ENCODE assay signal across 10 cellular contexts in the genomic region with DNA sequence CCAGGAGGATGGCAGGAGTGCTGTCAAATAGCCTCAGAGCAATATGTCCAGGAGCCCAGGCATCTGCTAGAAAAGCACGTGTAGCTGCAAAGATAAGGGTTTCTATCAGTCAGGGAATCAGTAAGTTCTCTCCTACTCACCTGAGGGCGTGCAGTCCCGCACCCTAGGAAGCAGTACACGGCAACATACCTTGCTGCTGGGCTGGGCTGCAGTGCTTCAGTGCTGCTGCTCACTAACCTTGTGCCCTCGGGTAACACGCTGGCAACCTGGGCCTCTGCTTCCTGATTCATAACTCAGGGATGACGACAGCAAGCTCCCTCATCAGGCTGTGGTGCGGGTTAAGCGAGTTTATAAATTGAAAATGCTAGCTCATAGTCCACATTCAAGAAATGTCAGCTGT. TPM values are rescaled to one million over a fixed set of nuclear protein-coding genes. Genes with fewer than 3 reads are reported as not detected.
DNase-seq lines count a peak whose midpoint lies in the region; ATAC-seq and TF ChIP-seq lines count a peak whose summit lies in the region.
"Had no signal": no experiment of that assay in that cellular context is flagged by ENCODE, and none has a peak within 500 bp of the region (broad histone marks: within the 10 kb centered on the region; RNA-seq: fewer than 3 reads in every experiment).

No MANE protein-coding gene starts in this region.

- CTCF ChIA-PET in activated CD8-positive, alpha-beta T cell treated with anti-CD3 and anti-CD28 coated beads for 36 hours (lab: Charles Lee): interaction anchor here (1.1 to 1.6 kb wide), 4 partner anchors 68 to 329 kb away, joined by 3 to 5 read pairs (median 3); no protein-coding TSS in a partner anchor
- CTCF ChIA-PET in activated CD8-positive, alpha-beta T cell treated with anti-CD3 and anti-CD28 coated beads, Interleukin-2, amount 10 ng/mL, durations not matched to agents 7 days and 5 days (lab: Charles Lee): interaction anchor here (0.9 kb wide), 1 partner anchor 187 kb away, joined by 3 read pairs; no protein-coding TSS in a partner anchor

- ATAC-seq in activated CD8-positive, alpha-beta T cell treated with anti-CD3 and anti-CD28 coated beads for 36 hours: no peak
- no peak for ATAC-seq in activated CD8-positive, alpha-beta T cell treated with anti-CD3 and anti-CD28 coated beads, Interleukin-2, amount 10 ng/mL, durations not matched to agents 7 days and 5 days
- ATAC-seq in activated T-helper 17 cell treated with anti-CD3 and anti-CD28 coated beads, Interleukin-2, amount 50 U/mL, for 72 hours (replicated peaks): peak; percentile 14
- ATAC-seq in HG03565 (IDR thresholded peaks at IDR 0.05; ENCODE audit: unreplicated experiment): no peak

- H3K4me3 Mint-ChIP-seq in activated CD8-positive, alpha-beta T cell treated with anti-CD3 and anti-CD28 coated beads for 36 hours: no peak overlapping the region
- H3K4me3 Mint-ChIP-seq in activated CD8-positive, alpha-beta T cell treated with anti-CD3 and anti-CD28 coated beads, Interleukin-2, amount 10 ng/mL, durations not matched to agents 7 days and 5 days: no peak overlapping the region
- H3K4me3 Mint-ChIP-seq in activated T-helper 17 cell treated with anti-CD3 and anti-CD28 coated beads, Interleukin-2, amount 50 U/mL, for 72 hours: no peak overlapping the region
- H3K4me3 Mint-ChIP-seq in type B pancreatic cell: peak overlapping the region; percentile 62
- H3K4me3 Mint-ChIP-seq: B cell, brain had no signal

- intact Hi-C loops in activated CD8-positive, alpha-beta T cell treated with anti-CD3 and anti-CD28 coated beads for 36 hours (cut with micrococcal nuclease): no loop called here

- DNase-seq in activated CD8-positive, alpha-beta T cell treated with anti-CD3 and anti-CD28 coated beads for 36 hours: peak; percentile 8
- no peak for DNase-seq in activated CD8-positive, alpha-beta T cell treated with anti-CD3 and anti-CD28 coated beads, Interleukin-2, amount 10 ng/mL, durations not matched to agents 7 days and 5 days
- peak; percentile 53 for DNase-seq in iris pigment epithelial cell (ENCODE audit: low read depth)
- peak; percentile 74 for DNase-seq in type B pancreatic cell (ENCODE audit: extremely low spot score, unreplicated experiment)
- no peak for DNase-seq in NCI-H1436 (lab: John Stamatoyannopoulos, UW)
- no peak for DNase-seq in iPS-NIHi11 (ENCODE audit: low spot score)

- no peaks in the 10 kb centered on the region for H3K36me3 Mint-ChIP-seq in activated CD8-positive, alpha-beta T cell treated with anti-CD3 and anti-CD28 coated beads for 36 hours (ENCODE audit: low read depth)
- H3K36me3 Mint-ChIP-seq in activated CD8-positive, alpha-beta T cell treated with anti-CD3 and anti-CD28 coated beads, Interleukin-2, amount 10 ng/mL, durations not matched to agents 7 days and 5 days (ENCODE audit: low read depth): no peaks in the 10 kb centered on the region
- no peaks in the 10 kb centered on the region for H3K36me3 Mint-ChIP-seq in activated T-helper 17 cell treated with anti-CD3 and anti-CD28 coated beads, Interleukin-2, amount 50 U/mL, for 72 hours (ENCODE audit: low read depth)
- no peaks in the 10 kb centered on the region for H3K36me3 Mint-ChIP-seq in type B pancreatic cell
- H3K36me3 Mint-ChIP-seq: brain had no signal

- no peaks in the 10 kb centered on the region for H3K4me1 Mint-ChIP-seq in activated CD8-positive, alpha-beta T cell treated with anti-CD3 and anti-CD28 coated beads for 36 hours (ENCODE audit: low read depth)
- H3K4me1 Mint-ChIP-seq in activated CD8-positive, alpha-beta T cell treated with anti-CD3 and anti-CD28 coated beads, Interleukin-2, amount 10 ng/mL, durations not matched to agents 7 days and 5 days (ENCODE audit: low read depth): no peaks in the 10 kb centered on the region
- H3K4me1 Mint-ChIP-seq in activated T-helper 17 cell treated with anti-CD3 and anti-CD28 coated beads, Interleukin-2, amount 50 U/mL, for 72 hours: no peaks in the 10 kb centered on the region
- H3K4me1 Mint-ChIP-seq in type B pancreatic cell (ENCODE audit: unreplicated experiment): peaks cover 19% of the 10 kb centered on the region
- H3K4me1 Mint-ChIP-seq: B cell had no signal

- peaks cover 27% of the 10 kb centered on the region for H3K27me3 Mint-ChIP-seq in activated CD8-positive, alpha-beta T cell treated with anti-CD3 and anti-CD28 coated beads for 36 hours
- peaks cover 17% of the 10 kb centered on the region for H3K27me3 Mint-ChIP-seq in activated CD8-positive, alpha-beta T cell treated with anti-CD3 and anti-CD28 coated beads, Interleukin-2, amount 10 ng/mL, durations not matched to agents 7 days and 5 days (ENCODE audit: low read depth)
- peaks cover 35% of the 10 kb centered on the region for H3K27me3 Mint-ChIP-seq in activated T-helper 17 cell treated with anti-CD3 and anti-CD28 coated beads, Interleukin-2, amount 50 U/mL, for 72 hours
- peaks cover 8% of the 10 kb centered on the region for H3K27me3 Mint-ChIP-seq in type B pancreatic cell
- H3K27me3 Mint-ChIP-seq: brain had no signal

- no peaks in the 10 kb centered on the region for H3K9me3 Mint-ChIP-seq in activated CD8-positive, alpha-beta T cell treated with anti-CD3 and anti-CD28 coated beads for 36 hours
- no peaks in the 10 kb centered on the region for H3K9me3 Mint-ChIP-seq in activated CD8-positive, alpha-beta T cell treated with anti-CD3 and anti-CD28 coated beads, Interleukin-2, amount 10 ng/mL, durations not matched to agents 7 days and 5 days (ENCODE audit: insufficient read depth)
- no peaks in the 10 kb centered on the region for H3K9me3 Mint-ChIP-seq in activated T-helper 17 cell treated with anti-CD3 and anti-CD28 coated beads, Interleukin-2, amount 50 U/mL, for 72 hours
- H3K9me3 Mint-ChIP-seq in type B pancreatic cell: no peaks in the 10 kb centered on the region
- H3K9me3 Mint-ChIP-seq: brain had no signal

- TF ChIP-seq CTCF in activated CD8-positive, alpha-beta T cell treated with anti-CD3 and anti-CD28 coated beads for 36 hours (IDR thresholded peaks at IDR 0.05): no peak
- no peak for TF ChIP-seq CTCF in type B pancreatic cell (conservative IDR thresholded peaks at IDR 0.05)

- no peak overlapping the region for H3K27ac Mint-ChIP-seq in activated CD8-positive, alpha-beta T cell treated with anti-CD3 and anti-CD28 coated beads for 36 hours
- no peak overlapping the region for H3K27ac Mint-ChIP-seq in activated CD8-positive, alpha-beta T cell treated with anti-CD3 and anti-CD28 coated beads, Interleukin-2, amount 10 ng/mL, durations not matched to agents 7 days and 5 days
- no peak overlapping the region for H3K27ac Mint-ChIP-seq in activated T-helper 17 cell treated with anti-CD3 and anti-CD28 coated beads, Interleukin-2, amount 50 U/mL, for 72 hours
- peak overlapping the region; percentile 97 for H3K27ac Mint-ChIP-seq in type B pancreatic cell
- H3K27ac Mint-ChIP-seq: B cell, brain had no signal

- POLR2A ChIA-PET in activated CD8-positive, alpha-beta T cell treated with anti-CD3 and anti-CD28 coated beads for 36 hours (lab: Charles Lee): interaction anchor here (1.0 kb wide), 1 partner anchor 22 kb away, joined by 3 read pairs; no protein-coding TSS in a partner anchor
- POLR2A ChIA-PET in activated CD8-positive, alpha-beta T cell treated with anti-CD3 and anti-CD28 coated beads, Interleukin-2, amount 10 ng/mL, durations not matched to agents 7 days and 5 days (lab: Charles Lee): no interaction called here

RNA-seq across cellular contexts. Expression of gene CCNY, which starts 29.5 kb away (rescaled TPM):
- 10 to 100 TPM; 42.2 to 48.8 TPM for total RNA-seq in activated CD8-positive, alpha-beta T cell treated with anti-CD3 and anti-CD28 coated beads for 36 hours
- 10 to 100 TPM; 55.6 to 64.1 TPM for total RNA-seq in activated CD8-positive, alpha-beta T cell treated with anti-CD3 and anti-CD28 coated beads, Interleukin-2, amount 10 ng/mL, durations not matched to agents 7 days and 5 days
- 10 to 100 TPM; 29.4 to 42.3 TPM for total RNA-seq in activated T-helper 17 cell treated with anti-CD3 and anti-CD28 coated beads, Interleukin-2, amount 50 U/mL, for 72 hours
- 74.6 and 81.6 TPM in 2 replicates for total RNA-seq in type B pancreatic cell (ENCODE audit: low replicate concordance)

Comparison
In these comparisons a context has a peak if more than half of its experiments do, and no peak if none do; other contexts are left out.
1. DNase-seq: peak in activated CD8-positive, alpha-beta T cell treated with anti-CD3 and anti-CD28 coated beads for 36 hours (single experiment), iris pigment epithelial cell (single experiment) and type B pancreatic cell (single experiment); none in activated CD8-positive, alpha-beta T cell treated with anti-CD3 and anti-CD28 coated beads, Interleukin-2, amount 10 ng/mL, durations not matched to agents 7 days and 5 days (single experiment), NCI-H1436 (single experiment) and iPS-NIHi11 (single experiment).